ENCODE assay signal across 1 cellular context in genomic region chr3:170972917-170973316, GRCh38.
TF ChIP-seq lines count a peak whose summit lies in the region.

No MANE protein-coding gene starts in this region.

TF ChIP-seq in HepG2, 621 proteins besides CTCF, POLR2A, EP300 and RAD21 (continued from another document):
- peak; percentile 99 for TF ChIP-seq AHDC1 (CRISPR knock-in tag; IDR thresholded peaks at IDR 0.05; ENCODE audit: borderline replicate concordance)
- TF ChIP-seq SP5 (CRISPR knock-in tag; IDR thresholded peaks at IDR 0.05; ENCODE audit: borderline replicate concordance, low read depth), result peak; percentile 63
- TF ChIP-seq ZNF878 (CRISPR knock-in tag; IDR thresholded peaks at IDR 0.05), result peak; percentile 81; the same call in 1 of the 2 replicates
- peak; percentile 30; the same call in 1 of the 2 replicates for TF ChIP-seq MEIS2 (CRISPR knock-in tag; IDR thresholded peaks at IDR 0.05)
- peak; percentile 89 for TF ChIP-seq FOXP1 (IDR thresholded peaks at IDR 0.05)
- peak; percentile 98 for TF ChIP-seq FOXP1 (CRISPR knock-in tag; IDR thresholded peaks at IDR 0.05)
- peak; percentile 94 for TF ChIP-seq SOX5 (CRISPR knock-in tag; IDR thresholded peaks at IDR 0.05; ENCODE audit: borderline replicate concordance)
- peak; percentile 64; the same call in 1 of the 2 replicates for TF ChIP-seq ZNF784 (CRISPR knock-in tag; IDR thresholded peaks at IDR 0.05; ENCODE audit: borderline replicate concordance)
- peak; percentile 65; the same call in 1 of the 2 replicates for TF ChIP-seq SOX13 (IDR thresholded peaks at IDR 0.05)
- TF ChIP-seq SOX13 (CRISPR knock-in tag; conservative IDR thresholded peaks at IDR 0.05 in 1 of 2, IDR thresholded peaks at IDR 0.05 in 1 of 2), result peak in 1 of 2 experiments; percentile 95; a peak in 2 of 4 replicates
- TF ChIP-seq LCORL (IDR thresholded peaks at IDR 0.05), result 0 out of 2 replicates have a peak, but pooled peaks have one; percentile 74
- TF ChIP-seq LCORL (CRISPR knock-in tag; IDR thresholded peaks at IDR 0.05), result peak; percentile 79; the same call in 1 of the 2 replicates
- TF ChIP-seq ARNTL (CRISPR knock-in tag; IDR thresholded peaks at IDR 0.05), result peak; percentile 63; the same call in 1 of the 2 replicates
- TF ChIP-seq FOXK1 (CRISPR knock-in tag; IDR thresholded peaks at IDR 0.05; ENCODE audit: borderline replicate concordance, low read depth), result peak; percentile 89
- TF ChIP-seq SIX4 (CRISPR knock-in tag; IDR thresholded peaks at IDR 0.05), result peak; percentile 77; the same call in 1 of the 2 replicates
- TF ChIP-seq ZNF792 (CRISPR knock-in tag; IDR thresholded peaks at IDR 0.05), result peak; percentile 84; the same call in 1 of the 2 replicates
- TF ChIP-seq ZNF275 (CRISPR knock-in tag; IDR thresholded peaks at IDR 0.05; ENCODE audit: borderline replicate concordance), result peak; percentile 83; the same call in 1 of the 2 replicates
- TF ChIP-seq YEATS2 (CRISPR knock-in tag; IDR thresholded peaks at IDR 0.05; ENCODE audit: borderline replicate concordance), result peak; percentile 40; the same call in 1 of the 2 replicates
- peak; percentile 21; the same call in 1 of the 2 replicates for TF ChIP-seq HNF1B (CRISPR knock-in tag; IDR thresholded peaks at IDR 0.05)
- TF ChIP-seq ZNF652 (CRISPR knock-in tag; IDR thresholded peaks at IDR 0.05; ENCODE audit: borderline replicate concordance, low read depth), result peak; percentile 49; the same call in 1 of the 2 replicates
- TF ChIP-seq ZNF317 (CRISPR knock-in tag; IDR thresholded peaks at IDR 0.05), result peak; percentile 85; the same call in 1 of the 2 replicates
- TF ChIP-seq MLX (CRISPR knock-in tag; IDR thresholded peaks at IDR 0.05), result peak; percentile 47; the same call in 1 of the 2 replicates
- TF ChIP-seq PHF21A (CRISPR knock-in tag; IDR thresholded peaks at IDR 0.05), result peak; percentile 64
- peak; percentile 52; the same call in 1 of the 2 replicates for TF ChIP-seq TBX2 (CRISPR knock-in tag; IDR thresholded peaks at IDR 0.05; ENCODE audit: borderline replicate concordance)
